15 cellular contexts compared by ENCODE assay signal in the genomic region with DNA sequence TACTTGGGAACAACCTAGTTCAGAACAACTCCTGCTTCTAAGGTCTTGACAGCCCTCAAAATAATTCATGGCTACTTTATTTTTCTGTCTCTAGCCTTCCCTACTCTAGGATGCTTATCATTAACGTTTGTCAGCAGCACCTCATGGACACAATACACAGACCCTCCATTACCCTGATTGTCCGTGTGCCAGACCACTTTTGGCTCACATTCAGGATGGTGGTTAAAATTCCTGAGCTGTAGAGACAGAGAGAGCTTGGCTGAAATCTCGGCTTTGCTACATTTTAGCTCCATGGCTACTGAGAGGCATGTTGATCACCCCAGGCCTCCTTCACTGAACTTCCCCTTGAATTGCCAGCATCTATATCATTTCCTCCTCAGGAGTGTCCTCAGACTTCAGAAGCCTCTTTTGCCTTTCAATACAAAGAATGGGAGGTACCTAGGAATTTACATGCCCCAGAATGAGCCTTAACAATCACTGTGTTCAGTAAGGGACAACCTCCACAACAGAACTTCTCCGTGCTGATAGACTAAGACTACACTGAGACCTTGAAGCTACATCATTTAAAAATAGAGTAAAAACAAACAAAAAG.
A peak's percentile ranks its signal among the peaks of the same experiment; 100 is the strongest.
DNase-seq lines count a peak whose midpoint lies in the region; TF ChIP-seq lines count a peak whose summit lies in the region.
"Had no signal": no experiment of that assay in that cellular context is flagged by ENCODE, and none has a peak within 500 bp of the region (broad histone marks: within the 10 kb centered on the region; RNA-seq: fewer than 3 reads in every experiment).

No MANE protein-coding gene starts in this region.

- no peaks in the 10 kb centered on the region for H3K27me3 Mint-ChIP-seq in brain
- no peaks in the 10 kb centered on the region for H3K27me3 Mint-ChIP-seq in activated naive CD4-positive, alpha-beta T cell treated with anti-CD3 and anti-CD28 coated beads, Interleukin-2, amount 10 ng/mL, durations not matched to agents 7 days and 5 days

- peak overlapping the region in 3 of 5 experiments; percentile 1 to 47 (median 25) for H3K27ac Mint-ChIP-seq in brain
- H3K27ac Mint-ChIP-seq in activated naive CD4-positive, alpha-beta T cell treated with anti-CD3 and anti-CD28 coated beads, Interleukin-2, amount 10 ng/mL, durations not matched to agents 7 days and 5 days, result no peak overlapping the region

- no peak for TF ChIP-seq CTCF in brain (conservative IDR thresholded peaks at IDR 0.05)

- CTCF ChIA-PET in activated naive CD4-positive, alpha-beta T cell treated with anti-CD3 and anti-CD28 coated beads, Interleukin-2, amount 10 ng/mL, durations not matched to agents 7 days and 5 days (lab: Charles Lee), result no interaction called here

- DNase-seq in DMS79 (lab: John Stamatoyannopoulos, UW) (peak; percentile 83), NCI-H226 (peak; percentile 40), iPS-NIHi7 (ENCODE audit: extremely low spot score) (peak; percentile 34), UCSD-AML1 (lab: John Stamatoyannopoulos, UW; ENCODE audit: unreplicated experiment) (no peak), cerebellar nuclear complex (lab: John Stamatoyannopoulos, UW) (no peak), NCI-H2196 (lab: John Stamatoyannopoulos, UW; ENCODE audit: unreplicated experiment) (no peak)
- no peak for DNase-seq in activated naive CD4-positive, alpha-beta T cell treated with anti-CD3 and anti-CD28 coated beads, Interleukin-2, amount 10 ng/mL, durations not matched to agents 7 days and 5 days
- DNase-seq: 8988T, DMS153, MG63, NCI-H1092 treated with DMSO at 0.1 percent for 48 hours, NCI-H1694, NCI-H82, SHP77 had no signal

- H3K4me1 Mint-ChIP-seq in brain, result peaks cover 28% of the 10 kb centered on the region
- H3K4me1 Mint-ChIP-seq in activated naive CD4-positive, alpha-beta T cell treated with anti-CD3 and anti-CD28 coated beads, Interleukin-2, amount 10 ng/mL, durations not matched to agents 7 days and 5 days, result no peaks in the 10 kb centered on the region

- H3K9me3 Mint-ChIP-seq in brain, result no peaks in the 10 kb centered on the region
- peaks cover 3% of the 10 kb centered on the region for H3K9me3 Mint-ChIP-seq in activated naive CD4-positive, alpha-beta T cell treated with anti-CD3 and anti-CD28 coated beads, Interleukin-2, amount 10 ng/mL, durations not matched to agents 7 days and 5 days

- peak overlapping the region in 2 of 5 experiments; percentile 23 to 28 for H3K4me3 Mint-ChIP-seq in brain
- no peak overlapping the region for H3K4me3 Mint-ChIP-seq in activated naive CD4-positive, alpha-beta T cell treated with anti-CD3 and anti-CD28 coated beads, Interleukin-2, amount 10 ng/mL, durations not matched to agents 7 days and 5 days

- H3K36me3 Mint-ChIP-seq in brain, result no peaks in the 10 kb centered on the region
- H3K36me3 Mint-ChIP-seq in activated naive CD4-positive, alpha-beta T cell treated with anti-CD3 and anti-CD28 coated beads, Interleukin-2, amount 10 ng/mL, durations not matched to agents 7 days and 5 days, result no peaks in the 10 kb centered on the region

Comparison
In these comparisons a context has a peak if more than half of its experiments do, and no peak if none do; other contexts are left out.
1. DNase-seq: peak in DMS79 (single experiment), NCI-H226 (single experiment) and iPS-NIHi7 (single experiment); none in UCSD-AML1 (single experiment), activated naive CD4-positive, alpha-beta T cell treated with anti-CD3 and anti-CD28 coated beads, Interleukin-2, amount 10 ng/mL, durations not matched to agents 7 days and 5 days (single experiment), cerebellar nuclear complex (0 of 2) and NCI-H2196 (single experiment).